In the genomic region with DNA sequence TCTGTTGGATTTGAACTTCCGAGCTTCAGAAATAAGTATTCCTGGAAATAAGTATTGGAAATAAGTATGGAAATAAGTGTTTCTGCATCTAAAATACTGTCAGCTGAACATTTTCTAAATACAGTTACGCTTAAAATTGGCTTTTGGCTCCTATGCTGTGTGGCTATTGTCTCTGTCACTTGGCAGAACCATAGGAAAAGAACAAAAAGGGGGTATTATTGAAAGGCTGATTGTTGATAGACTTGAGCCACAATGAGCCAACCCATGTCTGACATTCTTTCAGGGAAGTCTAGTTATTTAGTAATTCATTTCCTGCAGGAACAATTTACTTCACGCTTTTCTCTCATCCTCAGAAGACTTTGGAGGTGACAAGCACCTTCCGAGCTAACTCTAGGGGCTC, we compare ENCODE assay signal across 17 cellular contexts.
"Had no signal": no experiment of that assay in that cellular context is flagged by ENCODE, and none has a peak within 500 bp of the region (broad histone marks: within the 10 kb centered on the region; RNA-seq: fewer than 3 reads in every experiment).

No MANE protein-coding gene starts in this region.

- DNase-seq: KBM-7; MV-4-11; NCI-H1048; NCI-H1436; NCI-H1694; NCI-H187 treated with DMSO at 0.1 percent for 48 hours; NCI-H2029 treated with DMSO at 0.1 percent for 48 hours; NCI-H2171 treated with DMSO at 0.1 percent for 48 hours; NCI-H345; NCI-H446 treated with DMSO at 0.1 percent for 48 hours; NCI-H510A treated with DMSO at 0.1 percent for 48 hours; NCI-H526; NCI-H82; NK-92 treated with Interleukin-12 subunit alpha and Interleukin-12 subunit beta, amount 100 ng/mL, for 24 hours; PC-9; Peyer's patch; SHP77 treated with DMSO at 0.1 percent for 48 hours had no signal
